Comparison of ENCODE assay signal across 24 cellular contexts in the genomic region with DNA sequence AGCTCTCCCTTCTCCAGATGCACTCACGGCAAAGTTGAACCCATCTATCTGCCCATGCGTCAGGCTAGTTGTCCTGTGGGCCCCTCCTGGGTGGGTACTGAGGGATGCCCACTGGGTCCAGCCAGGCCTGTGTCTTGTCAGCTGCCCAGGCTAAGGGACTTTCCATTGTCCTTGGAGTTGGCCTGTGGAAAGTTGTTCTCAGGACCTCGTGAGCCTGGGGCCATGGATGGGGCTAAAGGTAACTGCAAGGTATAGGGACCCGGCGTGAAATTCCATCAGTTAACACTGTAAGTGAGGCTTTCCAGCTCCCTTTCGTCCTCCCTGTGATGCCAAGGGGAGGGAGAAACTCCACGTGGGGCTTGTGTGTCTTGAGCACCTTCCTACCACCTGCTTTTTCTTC.
"Had no signal": no experiment of that assay in that cellular context is flagged by ENCODE, and none has a peak within 500 bp of the region (broad histone marks: within the 10 kb centered on the region; RNA-seq: fewer than 3 reads in every experiment).

No MANE protein-coding gene starts in this region.

- H3K9me3 Mint-ChIP-seq: activated CD4-positive, alpha-beta T cell treated with anti-CD3 and anti-CD28 coated beads, Interleukin-2, amount 10 ng/mL, durations not matched to agents 7 days and 5 days; activated T-cell treated with anti-CD3 and anti-CD28 coated beads, Interleukin-2, amount 50 U/mL, for 4 hours; activated T-helper 17 cell treated with anti-CD3 and anti-CD28 coated beads, Interleukin-2, amount 50 U/mL, for 72 hours had no signal

- H3K4me2 ChIP-seq: SK-N-SH had no signal

- H3K4me3 ChIP-seq: cardiac muscle cell, SJCRH30 had no signal

- ATAC-seq: activated T-cell treated with anti-CD3 and anti-CD28 coated beads, Interleukin-2, amount 50 U/mL, for 4 hours; activated T-helper 17 cell treated with anti-CD3 and anti-CD28 coated beads, Interleukin-2, amount 50 U/mL, for 72 hours had no signal

- DNase-seq: activated CD4-positive, alpha-beta memory T cell treated with anti-CD3 and anti-CD28 coated beads for 36 hours; activated CD4-positive, alpha-beta T cell treated with anti-CD3 and anti-CD28 coated beads, Interleukin-2, amount 10 ng/mL, durations not matched to agents 7 days and 5 days; activated CD4-positive, CD25-positive, alpha-beta regulatory T cell; activated CD8-positive, alpha-beta memory T cell treated with anti-CD3 and anti-CD28 coated beads for 24 hours; activated gamma-delta T cell; activated naive CD4-positive, alpha-beta T cell treated with anti-CD3 and anti-CD28 coated beads for 36 hours; activated T-cell treated with anti-CD3 and anti-CD28 coated beads, Interleukin-2, amount 50 U/mL, for 4 hours; Karpas-422; NCI-H187 treated with DMSO at 0.1 percent for 48 hours; NCI-H2081 treated with DMSO at 0.1 percent for 48 hours; NCI-H2227 treated with DMSO at 0.1 percent for 48 hours; NCI-H446 treated with DMSO at 0.1 percent for 48 hours; NCI-H524 treated with DMSO at 0.1 percent for 48 hours; NCI-H774; Right ventricle myocardium superior; SJCRH30; SK-N-SH; T-helper 1 cell had no signal

- H3K4me3 Mint-ChIP-seq: activated CD4-positive, alpha-beta memory T cell treated with anti-CD3 and anti-CD28 coated beads for 36 hours; activated CD4-positive, alpha-beta T cell treated with anti-CD3 and anti-CD28 coated beads, Interleukin-2, amount 10 ng/mL, durations not matched to agents 7 days and 5 days; activated naive CD4-positive, alpha-beta T cell treated with anti-CD3 and anti-CD28 coated beads for 36 hours; activated naive CD8-positive, alpha-beta T cell; activated T-cell treated with anti-CD3 and anti-CD28 coated beads, Interleukin-2, amount 50 U/mL, for 4 hours; activated T-helper 17 cell treated with anti-CD3 and anti-CD28 coated beads, Interleukin-2, amount 50 U/mL, for 72 hours; brain had no signal

- H3K27ac ChIP-seq: cardiac muscle cell, SJCRH30, VCaP had no signal

- H3K9ac ChIP-seq: SK-N-SH had no signal

- H3K36me3 Mint-ChIP-seq: activated CD4-positive, alpha-beta memory T cell treated with anti-CD3 and anti-CD28 coated beads for 36 hours; activated naive CD8-positive, alpha-beta T cell; brain had no signal

- H3K27me3 ChIP-seq: cardiac muscle cell had no signal

- H3K36me3 ChIP-seq: cardiac muscle cell, SJCRH30 had no signal

- H3K9me3 ChIP-seq: SJCRH30, SK-N-SH had no signal

- H3K27ac Mint-ChIP-seq: activated CD4-positive, alpha-beta memory T cell treated with anti-CD3 and anti-CD28 coated beads for 36 hours; activated CD4-positive, alpha-beta T cell treated with anti-CD3 and anti-CD28 coated beads, Interleukin-2, amount 10 ng/mL, durations not matched to agents 7 days and 5 days; activated naive CD4-positive, alpha-beta T cell treated with anti-CD3 and anti-CD28 coated beads for 36 hours; activated naive CD8-positive, alpha-beta T cell; activated T-helper 17 cell treated with anti-CD3 and anti-CD28 coated beads, Interleukin-2, amount 50 U/mL, for 72 hours had no signal

- H3K4me1 Mint-ChIP-seq: activated CD4-positive, alpha-beta T cell treated with anti-CD3 and anti-CD28 coated beads, Interleukin-2, amount 10 ng/mL, durations not matched to agents 7 days and 5 days had no signal

- FAIRE-seq: astrocyte had no signal
